In genomic region chr1:40316595-40317393, GRCh38 we compare ENCODE assay signal across 8 cellular contexts. TPM values are rescaled to one million over a fixed set of nuclear protein-coding genes. Genes with fewer than 3 reads are reported as not detected.
DNase-seq lines count a peak whose midpoint lies in the region; ATAC-seq and TF ChIP-seq lines count a peak whose summit lies in the region.

Gene COL9A2 (minus strand): TSS chr1:40317286. CDS start chr1:40317197, 89 bp downstream.

- POLR2A ChIA-PET in activated B cell treated with CpG ODN at 0.5 μM for 24 hours (lab: Charles Lee): interaction anchor here (0.5 to 5.9 kb wide), 19 partner anchors 19 to 277 kb away, joined by 3 to 51 read pairs (median 7); partner anchors contain the start of genes CAP1, RLF, SMAP2 and ZFP69B

- CTCF ChIA-PET in activated B cell treated with CpG ODN at 0.5 μM for 24 hours (lab: Charles Lee): interaction anchor here (0.6 to 5.7 kb wide), 12 partner anchors 20 to 173 kb away, joined by 3 to 67 read pairs (median 14); no protein-coding TSS in a partner anchor

- H3K4me2 ChIP-seq in Karpas-422 (ENCODE audit: low read depth, low read length, poor library complexity, severe bottlenecking): peak within 1 kb of the TSS; percentile 78

- H3K27ac Mint-ChIP-seq in activated B cell treated with CpG ODN at 0.5 μM for 24 hours: peak within 1 kb of the TSS; percentile 54

- H3K9me3 ChIP-seq in Karpas-422 (ENCODE audit: low read length): no peaks in the 10 kb centered on the region

- H3K9me3 Mint-ChIP-seq in activated B cell treated with CpG ODN at 0.5 μM for 24 hours: no peaks in the 10 kb centered on the region

- H3K36me3 Mint-ChIP-seq in activated B cell treated with CpG ODN at 0.5 μM for 24 hours (ENCODE audit: low read depth): no peaks in the 10 kb centered on the region

- peak within 1 kb of the TSS; percentile 72 for H2AFZ ChIP-seq in Karpas-422 (ENCODE audit: low read length)

- H3K36me3 ChIP-seq in Karpas-422 (ENCODE audit: insufficient read depth, low read length): no peaks in the 10 kb centered on the region

- H3K4me1 ChIP-seq in Karpas-422 (ENCODE audit: low read length): peaks cover 57% of the 10 kb centered on the region

- H3K27me3 ChIP-seq in Karpas-422 (ENCODE audit: low read length): no peaks in the 10 kb centered on the region; the same call in 1 of the 2 replicates

- intact Hi-C loops in activated B cell treated with CpG ODN at 0.5 μM for 24 hours (cut with micrococcal nuclease): loop anchor here (1.0 to 10.0 kb wide), 4 partner anchors 34 to 378 kb away; partner anchors contain the start of genes NFYC and PPT1

- H3K4me1 Mint-ChIP-seq in activated B cell treated with CpG ODN at 0.5 μM for 24 hours: peaks cover 50% of the 10 kb centered on the region

- H3K4me3 Mint-ChIP-seq in activated B cell treated with CpG ODN at 0.5 μM for 24 hours: peak within 1 kb of the TSS; percentile 85

- H3K4me3 ChIP-seq in Karpas-422 (ENCODE audit: low read length): peak within 1 kb of the TSS; percentile 70

- H3K27ac ChIP-seq in Karpas-422 (ENCODE audit: low read length): no peak within 1 kb of the TSS

- peaks cover 7% of the 10 kb centered on the region for H3K27me3 Mint-ChIP-seq in activated B cell treated with CpG ODN at 0.5 μM for 24 hours

- TF ChIP-seq CTCF in activated B cell treated with CpG ODN at 0.5 μM for 24 hours (IDR thresholded peaks at IDR 0.05): no peak

- H3K79me2 ChIP-seq in Karpas-422 (ENCODE audit: low read length): no peaks in the 10 kb centered on the region

- peak; percentile 100 for DNase-seq in COLO668 (lab: John Stamatoyannopoulos, UW; ENCODE audit: unreplicated experiment)
- DNase-seq in Karpas-422: peak; percentile 90
- peak; percentile 79 for DNase-seq in activated B cell treated with CpG ODN at 0.5 μM for 24 hours
- peak; percentile 54 for DNase-seq in central memory CD4-positive, alpha-beta T cell
- no peak for DNase-seq in left lobe of liver (ENCODE audit: low spot score)
- DNase-seq in stimulated activated CD4-positive, alpha-beta T cell treated with anti-CD3 and anti-CD28 coated beads, Interleukin-2, amount 100 ng/mL, for 4 hours (ENCODE audit: low read depth): peak; percentile 41
- DNase-seq in GM19240 (ENCODE audit: insufficient read length, low spot score): no peak

- H3K9me2 ChIP-seq in Karpas-422 (replicated peaks; ENCODE audit: insufficient read depth, low read length): no peaks in the 10 kb centered on the region

- H4K20me1 ChIP-seq in Karpas-422 (ENCODE audit: insufficient read depth, low read depth, low read length): no peaks in the 10 kb centered on the region

- H3K9ac ChIP-seq in Karpas-422 (ENCODE audit: low read length): peak within 1 kb of the TSS; percentile 62

- ATAC-seq in activated B cell treated with CpG ODN at 0.5 μM for 24 hours (ENCODE audit: low read depth) (peak; percentile 73), left lobe of liver (peak; percentile 53), GM19035 (IDR thresholded peaks at IDR 0.05; ENCODE audit: unreplicated experiment) (no peak)

RNA-seq across cellular contexts. Expression of gene COL9A2, which starts in this region (rescaled TPM):
- 7.9 and 28.2 TPM in 2 replicates for total RNA-seq in Karpas-422 (2014; rRNA removed; shearing (Covaris generic); ENCODE audit: low replicate concordance)
- total RNA-seq in activated B cell treated with CpG ODN at 0.5 μM for 24 hours: 5.5 and 5.7 TPM in 2 replicates
- total RNA-seq in left lobe of liver: 0.45 TPM

Comparison
In these comparisons a context has a peak if more than half of its experiments do, and no peak if none do; other contexts are left out.
1. Peak in ATAC-seq in left lobe of liver; RNA of the gene not detected or under 1 TPM.
2. DNase-seq: peak in COLO668 (single experiment), Karpas-422 (single experiment), activated B cell treated with CpG ODN at 0.5 μM for 24 hours (single experiment), central memory CD4-positive, alpha-beta T cell (single experiment) and stimulated activated CD4-positive, alpha-beta T cell treated with anti-CD3 and anti-CD28 coated beads, Interleukin-2, amount 100 ng/mL, for 4 hours (single experiment); none in left lobe of liver (single experiment) and GM19240 (single experiment).